Comparison of ENCODE assay signal across 8 cellular contexts in the genomic region with DNA sequence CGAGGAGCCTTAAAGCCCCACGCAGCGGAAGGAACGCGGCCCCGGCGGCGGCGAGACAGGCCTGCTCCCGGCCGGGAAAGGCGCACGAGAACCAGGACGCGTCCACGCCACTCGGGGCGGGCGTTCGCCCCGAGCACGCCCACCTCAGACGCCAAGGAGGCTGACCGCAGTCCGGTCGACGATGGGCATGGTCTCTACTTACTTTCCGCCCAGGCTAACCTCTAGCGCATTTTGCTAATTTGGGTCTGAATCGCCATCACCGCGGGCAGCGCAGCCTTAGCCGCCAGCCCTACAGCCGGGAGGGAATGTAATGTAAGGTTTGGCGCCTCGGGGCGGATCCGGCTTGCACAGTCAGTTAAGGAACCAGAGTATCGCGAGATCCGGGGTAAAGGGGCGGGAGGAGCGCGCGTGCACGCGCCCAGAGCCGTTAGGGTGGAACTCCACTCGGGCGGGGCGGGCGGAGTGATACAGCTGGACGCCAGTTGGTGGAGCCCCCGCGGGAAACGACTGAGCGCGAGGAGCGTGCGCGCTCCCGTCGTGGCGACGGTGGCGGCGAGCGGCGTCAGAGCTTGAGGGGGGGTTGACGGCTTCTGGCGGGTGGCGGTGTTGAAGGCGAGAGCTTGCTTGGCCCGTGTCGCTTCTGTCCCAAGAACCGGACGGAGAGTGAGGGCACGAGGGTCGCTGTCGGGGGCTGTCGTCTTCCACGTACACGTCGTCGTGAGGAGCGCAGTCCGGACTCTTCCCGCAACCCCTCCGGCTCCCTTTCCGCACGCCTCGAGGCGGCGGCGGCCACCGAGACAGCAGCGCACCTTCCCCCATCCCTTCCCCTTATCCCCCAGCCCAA. TPM values are rescaled to one million over a fixed set of nuclear protein-coding genes. Genes with fewer than 3 reads are reported as not detected.
A peak's percentile ranks its signal among the peaks of the same experiment; 100 is the strongest.
DNase-seq lines count a peak whose midpoint lies in the region; ATAC-seq and TF ChIP-seq lines count a peak whose summit lies in the region.

A gene with protein sequence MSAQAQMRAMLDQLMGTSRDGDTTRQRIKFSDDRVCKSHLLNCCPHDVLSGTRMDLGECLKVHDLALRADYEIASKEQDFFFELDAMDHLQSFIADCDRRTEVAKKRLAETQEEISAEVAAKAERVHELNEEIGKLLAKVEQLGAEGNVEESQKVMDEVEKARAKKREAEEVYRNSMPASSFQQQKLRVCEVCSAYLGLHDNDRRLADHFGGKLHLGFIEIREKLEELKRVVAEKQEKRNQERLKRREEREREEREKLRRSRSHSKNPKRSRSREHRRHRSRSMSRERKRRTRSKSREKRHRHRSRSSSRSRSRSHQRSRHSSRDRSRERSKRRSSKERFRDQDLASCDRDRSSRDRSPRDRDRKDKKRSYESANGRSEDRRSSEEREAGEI (plus strand): TSS at position 529 of the 844 bp plus-strand sequence. CDS start 368 bp downstream, outside the sequence.

- peak within 1 kb of the TSS; percentile 56 for H3K4me3 ChIP-seq in epithelial cell of esophagus (ENCODE audit: low read length)

- no peaks in the 10 kb centered on the region for H3K27me3 Mint-ChIP-seq in IgD-negative memory B cell

- peak within 1 kb of the TSS; percentile 96 to 100 (median 99) for H3K4me3 Mint-ChIP-seq in IgD-negative memory B cell

- H3K27ac Mint-ChIP-seq in IgD-negative memory B cell: peak within 1 kb of the TSS; percentile 95 to 99 (median 99)

- no peaks in the 10 kb centered on the region for H3K36me3 Mint-ChIP-seq in IgD-negative memory B cell

- DNase-seq in DMS114 treated with DMSO at 0.1 percent for 48 hours (lab: John Stamatoyannopoulos, UW; ENCODE audit: unreplicated experiment): peak; percentile 95
- DNase-seq in OCI-M2 (lab: John Stamatoyannopoulos, UW; ENCODE audit: unreplicated experiment): peak; percentile 96
- peak; percentile 99 for DNase-seq in activated T-cell treated with anti-CD3 and anti-CD28 coated beads for 4 hours
- peak; percentile 99 for DNase-seq in epithelial cell of esophagus (ENCODE audit: low read depth)
- peak; percentile 100 for DNase-seq in mucosa of gallbladder (ENCODE audit: low spot score)
- peak; percentile 98 to 99 for DNase-seq in stimulated activated CD8-positive, alpha-beta memory T cell treated with anti-CD3 and anti-CD28 coated beads, Interleukin-4, amount 100 ng/mL, for 4 hours (ENCODE audit: low read depth in 2 of 2, low spot score in 1 of 2)

- H3K4me1 Mint-ChIP-seq in IgD-negative memory B cell: peaks cover 18 to 34% (median 28%) of the 10 kb centered on the region in 3 donors

- no peak for TF ChIP-seq CTCF in epithelial cell of esophagus (IDR thresholded peaks at IDR 0.05; ENCODE audit: insufficient read depth, low read depth, low read length, missing control alignments)

- no peaks in the 10 kb centered on the region for H3K9me3 Mint-ChIP-seq in IgD-negative memory B cell

- peak; percentile 77 for ATAC-seq in GM21529 (IDR thresholded peaks at IDR 0.05; ENCODE audit: unreplicated experiment)

RNA-seq across cellular contexts. Expression of the gene that starts here (rescaled TPM):
- 50.9 TPM for polyA plus RNA-seq in IgD-negative memory B cell
- total RNA-seq in mucosa of gallbladder: 101 TPM

Comparison
In these comparisons a context has a peak if more than half of its experiments do, and no peak if none do; other contexts are left out.
1. Peak in every context shown above with its lines: DNase-seq, ATAC-seq and H3K4me3 ChIP-seq.